In the genomic region with DNA sequence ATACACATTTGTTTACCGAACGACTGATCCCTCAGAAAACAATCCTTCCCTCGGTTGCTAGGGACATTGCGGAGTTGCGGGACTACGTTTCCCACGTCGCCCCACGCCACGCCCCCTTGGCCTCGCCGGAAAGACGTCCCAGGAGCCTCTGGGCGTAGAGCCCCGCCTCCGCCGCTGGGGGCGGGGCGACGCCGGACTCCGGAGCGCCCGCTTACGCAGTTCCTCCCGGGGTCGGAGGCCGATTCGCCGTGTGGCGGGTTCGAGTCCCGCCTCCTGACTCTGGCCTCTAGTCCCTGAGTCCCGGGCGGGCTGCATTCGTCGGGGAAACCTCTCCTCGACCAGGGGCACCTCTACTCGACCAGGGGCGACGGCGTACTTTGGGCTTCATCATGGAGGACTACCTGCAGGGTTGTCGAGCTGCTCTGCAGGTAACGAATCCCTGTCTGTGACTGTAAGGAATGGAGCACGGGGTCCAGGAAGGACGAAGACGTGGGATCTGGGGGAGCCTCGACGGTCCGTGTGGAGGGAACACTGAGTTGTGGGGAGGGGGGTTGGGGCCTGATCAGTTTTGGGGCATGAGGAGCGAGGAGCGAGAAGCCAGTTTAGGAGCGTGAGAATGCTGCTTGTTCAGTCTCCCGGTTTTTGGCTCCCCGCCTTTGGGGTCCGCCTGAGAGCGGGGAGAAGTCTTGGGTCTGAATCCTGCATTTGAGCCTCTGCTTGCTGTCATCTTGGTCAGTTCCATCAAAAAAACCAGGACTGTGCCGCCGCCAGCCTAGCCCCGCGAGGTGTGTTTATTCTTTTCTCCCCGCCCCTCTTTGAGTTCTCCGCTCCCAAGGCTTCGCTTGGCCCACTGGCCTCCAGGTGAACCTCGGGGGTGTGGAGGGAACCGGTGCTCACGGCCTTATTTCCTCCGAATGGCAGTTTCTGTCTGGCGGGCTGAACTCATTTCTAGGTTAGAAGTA, we compare ENCODE assay signal across 1 cellular context.
TF ChIP-seq lines count a peak whose summit lies in the region.

A gene with protein sequence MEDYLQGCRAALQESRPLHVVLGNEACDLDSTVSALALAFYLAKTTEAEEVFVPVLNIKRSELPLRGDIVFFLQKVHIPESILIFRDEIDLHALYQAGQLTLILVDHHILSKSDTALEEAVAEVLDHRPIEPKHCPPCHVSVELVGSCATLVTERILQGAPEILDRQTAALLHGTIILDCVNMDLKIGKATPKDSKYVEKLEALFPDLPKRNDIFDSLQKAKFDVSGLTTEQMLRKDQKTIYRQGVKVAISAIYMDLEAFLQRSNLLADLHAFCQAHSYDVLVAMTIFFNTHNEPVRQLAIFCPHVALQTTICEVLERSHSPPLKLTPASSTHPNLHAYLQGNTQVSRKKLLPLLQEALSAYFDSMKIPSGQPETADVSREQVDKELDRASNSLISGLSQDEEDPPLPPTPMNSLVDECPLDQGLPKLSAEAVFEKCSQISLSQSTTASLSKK (plus strand): TSS at position 206 of the 962 bp plus-strand sequence. CDS start 184 bp downstream, at position 390.

TF ChIP-seq in HepG2, 621 proteins besides CTCF, POLR2A, EP300 and RAD21 (continued from another document and continues in another):
- TF ChIP-seq, protein P1, sequence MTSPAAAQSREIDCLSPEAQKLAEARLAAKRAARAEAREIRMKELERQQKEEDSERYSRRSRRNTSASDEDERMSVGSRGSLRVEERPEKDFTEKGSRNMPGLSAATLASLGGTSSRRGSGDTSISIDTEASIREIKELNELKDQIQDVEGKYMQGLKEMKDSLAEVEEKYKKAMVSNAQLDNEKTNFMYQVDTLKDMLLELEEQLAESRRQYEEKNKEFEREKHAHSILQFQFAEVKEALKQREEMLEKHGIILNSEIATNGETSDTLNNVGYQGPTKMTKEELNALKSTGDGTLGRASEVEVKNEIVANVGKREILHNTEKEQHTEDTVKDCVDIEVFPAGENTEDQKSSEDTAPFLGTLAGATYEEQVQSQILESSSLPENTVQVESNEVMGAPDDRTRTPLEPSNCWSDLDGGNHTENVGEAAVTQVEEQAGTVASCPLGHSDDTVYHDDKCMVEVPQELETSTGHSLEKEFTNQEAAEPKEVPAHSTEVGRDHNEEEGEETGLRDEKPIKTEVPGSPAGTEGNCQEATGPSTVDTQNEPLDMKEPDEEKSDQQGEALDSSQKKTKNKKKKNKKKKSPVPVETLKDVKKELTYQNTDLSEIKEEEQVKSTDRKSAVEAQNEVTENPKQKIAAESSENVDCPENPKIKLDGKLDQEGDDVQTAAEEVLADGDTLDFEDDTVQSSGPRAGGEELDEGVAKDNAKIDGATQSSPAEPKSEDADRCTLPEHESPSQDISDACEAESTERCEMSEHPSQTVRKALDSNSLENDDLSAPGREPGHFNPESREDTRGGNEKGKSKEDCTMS (CRISPR knock-in tag; conservative IDR thresholded peaks at IDR 0.05), result no peak
- no peak for TF ChIP-seq ZNF282 (IDR thresholded peaks at IDR 0.05; ENCODE audit: partially characterized antibody)
- peak; percentile 31; the same call in 1 of the 2 replicates for TF ChIP-seq HDAC2 (CRISPR knock-in tag; IDR thresholded peaks at IDR 0.05)
- 0 out of 2 replicates have a peak, but pooled peaks have one; percentile 50 for TF ChIP-seq KAT8 (CRISPR knock-in tag; IDR thresholded peaks at IDR 0.05)
- no peak; the same call in 1 of the 2 replicates for TF ChIP-seq CBX5 (CRISPR knock-in tag; IDR thresholded peaks at IDR 0.05; ENCODE audit: borderline replicate concordance)
- TF ChIP-seq PAWR (CRISPR knock-in tag; IDR thresholded peaks at IDR 0.05; ENCODE audit: borderline replicate concordance), result no peak
- peak; percentile 48; the same call in 1 of the 2 replicates for TF ChIP-seq EEA1 (CRISPR knock-in tag; IDR thresholded peaks at IDR 0.05; ENCODE audit: borderline replicate concordance)
- TF ChIP-seq, protein P2, sequence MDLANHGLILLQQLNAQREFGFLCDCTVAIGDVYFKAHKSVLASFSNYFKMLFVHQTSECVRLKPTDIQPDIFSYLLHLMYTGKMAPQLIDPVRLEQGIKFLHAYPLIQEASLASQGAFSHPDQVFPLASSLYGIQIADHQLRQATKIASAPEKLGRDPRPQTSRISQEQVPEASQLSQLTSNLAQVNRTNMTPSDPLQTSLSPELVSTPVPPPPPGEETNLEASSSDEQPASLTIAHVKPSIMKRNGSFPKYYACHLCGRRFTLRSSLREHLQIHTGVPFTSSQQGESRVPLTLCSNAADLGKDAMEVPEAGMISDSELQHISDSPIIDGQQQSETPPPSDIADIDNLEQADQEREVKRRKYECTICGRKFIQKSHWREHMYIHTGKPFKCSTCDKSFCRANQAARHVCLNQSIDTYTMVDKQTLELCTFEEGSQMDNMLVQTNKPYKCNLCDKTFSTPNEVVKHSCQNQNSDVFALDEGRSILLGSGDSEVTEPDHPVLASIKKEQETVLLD (CRISPR knock-in tag; IDR thresholded peaks at IDR 0.05; ENCODE audit: low read depth), result no peak
- TF ChIP-seq ZNF501 (CRISPR knock-in tag; IDR thresholded peaks at IDR 0.05), result peak; percentile 46
- peak; percentile 53 for TF ChIP-seq PHF8 (CRISPR knock-in tag; IDR thresholded peaks at IDR 0.05)
- TF ChIP-seq, protein P3, sequence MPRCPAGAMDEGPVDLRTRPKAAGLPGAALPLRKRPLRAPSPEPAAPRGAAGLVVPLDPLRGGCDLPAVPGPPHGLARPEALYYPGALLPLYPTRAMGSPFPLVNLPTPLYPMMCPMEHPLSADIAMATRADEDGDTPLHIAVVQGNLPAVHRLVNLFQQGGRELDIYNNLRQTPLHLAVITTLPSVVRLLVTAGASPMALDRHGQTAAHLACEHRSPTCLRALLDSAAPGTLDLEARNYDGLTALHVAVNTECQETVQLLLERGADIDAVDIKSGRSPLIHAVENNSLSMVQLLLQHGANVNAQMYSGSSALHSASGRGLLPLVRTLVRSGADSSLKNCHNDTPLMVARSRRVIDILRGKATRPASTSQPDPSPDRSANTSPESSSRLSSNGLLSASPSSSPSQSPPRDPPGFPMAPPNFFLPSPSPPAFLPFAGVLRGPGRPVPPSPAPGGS (CRISPR knock-in tag; IDR thresholded peaks at IDR 0.05), result peak; percentile 24; the same call in 1 of the 2 replicates
- TF ChIP-seq KMT2A (CRISPR knock-in tag; IDR thresholded peaks at IDR 0.05), result peak; percentile 38; the same call in 1 of the 2 replicates
- TF ChIP-seq SUZ12 (IDR thresholded peaks at IDR 0.05; ENCODE audit: low read depth, low read length), result peak; percentile 37; the same call in 1 of the 2 replicates
- TF ChIP-seq NR3C1 (CRISPR knock-in tag; IDR thresholded peaks at IDR 0.05), result no peak
- TF ChIP-seq, protein P4, sequence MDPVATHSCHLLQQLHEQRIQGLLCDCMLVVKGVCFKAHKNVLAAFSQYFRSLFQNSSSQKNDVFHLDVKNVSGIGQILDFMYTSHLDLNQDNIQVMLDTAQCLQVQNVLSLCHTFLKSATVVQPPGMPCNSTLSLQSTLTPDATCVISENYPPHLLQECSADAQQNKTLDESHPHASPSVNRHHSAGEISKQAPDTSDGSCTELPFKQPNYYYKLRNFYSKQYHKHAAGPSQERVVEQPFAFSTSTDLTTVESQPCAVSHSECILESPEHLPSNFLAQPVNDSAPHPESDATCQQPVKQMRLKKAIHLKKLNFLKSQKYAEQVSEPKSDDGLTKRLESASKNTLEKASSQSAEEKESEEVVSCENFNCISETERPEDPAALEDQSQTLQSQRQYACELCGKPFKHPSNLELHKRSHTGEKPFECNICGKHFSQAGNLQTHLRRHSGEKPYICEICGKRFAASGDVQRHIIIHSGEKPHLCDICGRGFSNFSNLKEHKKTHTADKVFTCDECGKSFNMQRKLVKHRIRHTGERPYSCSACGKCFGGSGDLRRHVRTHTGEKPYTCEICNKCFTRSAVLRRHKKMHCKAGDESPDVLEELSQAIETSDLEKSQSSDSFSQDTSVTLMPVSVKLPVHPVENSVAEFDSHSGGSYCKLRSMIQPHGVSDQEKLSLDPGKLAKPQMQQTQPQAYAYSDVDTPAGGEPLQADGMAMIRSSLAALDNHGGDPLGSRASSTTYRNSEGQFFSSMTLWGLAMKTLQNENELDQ (CRISPR knock-in tag; IDR thresholded peaks at IDR 0.05; ENCODE audit: borderline replicate concordance), result no peak
- TF ChIP-seq, protein P5, sequence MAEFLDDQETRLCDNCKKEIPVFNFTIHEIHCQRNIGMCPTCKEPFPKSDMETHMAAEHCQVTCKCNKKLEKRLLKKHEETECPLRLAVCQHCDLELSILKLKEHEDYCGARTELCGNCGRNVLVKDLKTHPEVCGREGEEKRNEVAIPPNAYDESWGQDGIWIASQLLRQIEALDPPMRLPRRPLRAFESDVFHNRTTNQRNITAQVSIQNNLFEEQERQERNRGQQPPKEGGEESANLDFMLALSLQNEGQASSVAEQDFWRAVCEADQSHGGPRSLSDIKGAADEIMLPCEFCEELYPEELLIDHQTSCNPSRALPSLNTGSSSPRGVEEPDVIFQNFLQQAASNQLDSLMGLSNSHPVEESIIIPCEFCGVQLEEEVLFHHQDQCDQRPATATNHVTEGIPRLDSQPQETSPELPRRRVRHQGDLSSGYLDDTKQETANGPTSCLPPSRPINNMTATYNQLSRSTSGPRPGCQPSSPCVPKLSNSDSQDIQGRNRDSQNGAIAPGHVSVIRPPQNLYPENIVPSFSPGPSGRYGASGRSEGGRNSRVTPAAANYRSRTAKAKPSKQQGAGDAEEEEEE (CRISPR knock-in tag; IDR thresholded peaks at IDR 0.05; ENCODE audit: borderline replicate concordance), result 0 out of 2 replicates have a peak, but pooled peaks have one; percentile 74
- TF ChIP-seq MEF2D (CRISPR knock-in tag; IDR thresholded peaks at IDR 0.05), result 0 out of 2 replicates have a peak, but pooled peaks have one; percentile 30
- no peak; the same call in 1 of the 2 replicates for TF ChIP-seq KDM2A (CRISPR knock-in tag; IDR thresholded peaks at IDR 0.05; ENCODE audit: borderline replicate concordance, low read depth)
- TF ChIP-seq KLF13 (CRISPR knock-in tag; IDR thresholded peaks at IDR 0.05), result peak; percentile 40; the same call in 1 of the 2 replicates
- TF ChIP-seq, protein P6, sequence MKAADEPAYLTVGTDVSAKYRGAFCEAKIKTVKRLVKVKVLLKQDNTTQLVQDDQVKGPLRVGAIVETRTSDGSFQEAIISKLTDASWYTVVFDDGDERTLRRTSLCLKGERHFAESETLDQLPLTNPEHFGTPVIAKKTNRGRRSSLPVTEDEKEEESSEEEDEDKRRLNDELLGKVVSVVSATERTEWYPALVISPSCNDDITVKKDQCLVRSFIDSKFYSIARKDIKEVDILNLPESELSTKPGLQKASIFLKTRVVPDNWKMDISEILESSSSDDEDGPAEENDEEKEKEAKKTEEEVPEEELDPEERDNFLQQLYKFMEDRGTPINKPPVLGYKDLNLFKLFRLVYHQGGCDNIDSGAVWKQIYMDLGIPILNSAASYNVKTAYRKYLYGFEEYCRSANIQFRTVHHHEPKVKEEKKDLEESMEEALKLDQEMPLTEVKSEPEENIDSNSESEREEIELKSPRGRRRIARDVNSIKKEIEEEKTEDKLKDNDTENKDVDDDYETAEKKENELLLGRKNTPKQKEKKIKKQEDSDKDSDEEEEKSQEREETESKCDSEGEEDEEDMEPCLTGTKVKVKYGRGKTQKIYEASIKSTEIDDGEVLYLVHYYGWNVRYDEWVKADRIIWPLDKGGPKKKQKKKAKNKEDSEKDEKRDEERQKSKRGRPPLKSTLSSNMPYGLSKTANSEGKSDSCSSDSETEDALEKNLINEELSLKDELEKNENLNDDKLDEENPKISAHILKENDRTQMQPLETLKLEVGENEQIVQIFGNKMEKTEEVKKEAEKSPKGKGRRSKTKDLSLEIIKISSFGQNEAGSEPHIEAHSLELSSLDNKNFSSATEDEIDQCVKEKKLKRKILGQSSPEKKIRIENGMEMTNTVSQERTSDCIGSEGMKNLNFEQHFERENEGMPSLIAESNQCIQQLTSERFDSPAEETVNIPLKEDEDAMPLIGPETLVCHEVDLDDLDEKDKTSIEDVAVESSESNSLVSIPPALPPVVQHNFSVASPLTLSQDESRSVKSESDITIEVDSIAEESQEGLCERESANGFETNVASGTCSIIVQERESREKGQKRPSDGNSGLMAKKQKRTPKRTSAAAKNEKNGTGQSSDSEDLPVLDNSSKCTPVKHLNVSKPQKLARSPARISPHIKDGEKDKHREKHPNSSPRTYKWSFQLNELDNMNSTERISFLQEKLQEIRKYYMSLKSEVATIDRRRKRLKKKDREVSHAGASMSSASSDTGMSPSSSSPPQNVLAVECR (CRISPR knock-in tag; IDR thresholded peaks at IDR 0.05; ENCODE audit: borderline replicate concordance), result peak; percentile 72
- TF ChIP-seq ZNF12 (CRISPR knock-in tag; IDR thresholded peaks at IDR 0.05), result no peak
- TF ChIP-seq ZNF562 (CRISPR knock-in tag; IDR thresholded peaks at IDR 0.05; ENCODE audit: borderline replicate concordance), result no peak
- peak; percentile 78 for TF ChIP-seq ATF1 (CRISPR knock-in tag; IDR thresholded peaks at IDR 0.05)
- TF ChIP-seq, protein P7, sequence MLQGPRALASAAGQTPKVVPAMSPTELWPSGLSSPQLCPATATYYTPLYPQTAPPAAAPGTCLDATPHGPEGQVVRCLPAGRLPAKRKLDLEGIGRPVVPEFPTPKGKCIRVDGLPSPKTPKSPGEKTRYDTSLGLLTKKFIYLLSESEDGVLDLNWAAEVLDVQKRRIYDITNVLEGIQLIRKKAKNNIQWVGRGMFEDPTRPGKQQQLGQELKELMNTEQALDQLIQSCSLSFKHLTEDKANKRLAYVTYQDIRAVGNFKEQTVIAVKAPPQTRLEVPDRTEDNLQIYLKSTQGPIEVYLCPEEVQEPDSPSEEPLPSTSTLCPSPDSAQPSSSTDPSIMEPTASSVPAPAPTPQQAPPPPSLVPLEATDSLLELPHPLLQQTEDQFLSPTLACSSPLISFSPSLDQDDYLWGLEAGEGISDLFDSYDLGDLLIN (CRISPR knock-in tag; IDR thresholded peaks at IDR 0.05; ENCODE audit: borderline replicate concordance), result no peak
- peak; percentile 34; the same call in 1 of the 2 replicates for TF ChIP-seq AHR (CRISPR knock-in tag; IDR thresholded peaks at IDR 0.05)
- TF ChIP-seq, protein P8, sequence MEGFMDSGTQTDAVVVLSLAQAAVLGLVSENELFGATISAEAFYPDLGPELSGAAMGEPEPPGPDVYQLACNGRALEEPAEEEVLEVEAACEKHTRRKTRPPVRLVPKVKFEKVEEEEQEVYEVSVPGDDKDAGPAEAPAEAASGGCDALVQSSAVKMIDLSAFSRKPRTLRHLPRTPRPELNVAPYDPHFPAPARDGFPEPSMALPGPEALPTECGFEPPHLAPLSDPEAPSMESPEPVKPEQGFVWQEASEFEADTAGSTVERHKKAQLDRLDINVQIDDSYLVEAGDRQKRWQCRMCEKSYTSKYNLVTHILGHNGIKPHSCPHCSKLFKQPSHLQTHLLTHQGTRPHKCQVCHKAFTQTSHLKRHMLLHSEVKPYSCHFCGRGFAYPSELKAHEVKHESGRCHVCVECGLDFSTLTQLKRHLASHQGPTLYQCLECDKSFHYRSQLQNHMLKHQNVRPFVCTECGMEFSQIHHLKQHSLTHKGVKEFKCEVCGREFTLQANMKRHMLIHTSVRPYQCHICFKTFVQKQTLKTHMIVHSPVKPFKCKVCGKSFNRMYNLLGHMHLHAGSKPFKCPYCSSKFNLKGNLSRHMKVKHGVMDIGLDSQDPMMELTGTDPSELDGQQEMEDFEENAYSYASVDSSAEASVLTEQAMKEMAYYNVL (CRISPR knock-in tag; IDR thresholded peaks at IDR 0.05; ENCODE audit: borderline replicate concordance), result peak; percentile 27; the same call in 1 of the 2 replicates
- TF ChIP-seq, protein P9, sequence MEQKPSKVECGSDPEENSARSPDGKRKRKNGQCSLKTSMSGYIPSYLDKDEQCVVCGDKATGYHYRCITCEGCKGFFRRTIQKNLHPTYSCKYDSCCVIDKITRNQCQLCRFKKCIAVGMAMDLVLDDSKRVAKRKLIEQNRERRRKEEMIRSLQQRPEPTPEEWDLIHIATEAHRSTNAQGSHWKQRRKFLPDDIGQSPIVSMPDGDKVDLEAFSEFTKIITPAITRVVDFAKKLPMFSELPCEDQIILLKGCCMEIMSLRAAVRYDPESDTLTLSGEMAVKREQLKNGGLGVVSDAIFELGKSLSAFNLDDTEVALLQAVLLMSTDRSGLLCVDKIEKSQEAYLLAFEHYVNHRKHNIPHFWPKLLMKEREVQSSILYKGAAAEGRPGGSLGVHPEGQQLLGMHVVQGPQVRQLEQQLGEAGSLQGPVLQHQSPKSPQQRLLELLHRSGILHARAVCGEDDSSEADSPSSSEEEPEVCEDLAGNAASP (CRISPR knock-in tag; IDR thresholded peaks at IDR 0.05; ENCODE audit: borderline replicate concordance), result no peak
- TF ChIP-seq ZNF589 (CRISPR knock-in tag; conservative IDR thresholded peaks at IDR 0.05), result 0 out of 2 replicates have a peak, but pooled peaks have one; percentile 21
